11 cellular contexts compared by ENCODE assay signal in the genomic region with DNA sequence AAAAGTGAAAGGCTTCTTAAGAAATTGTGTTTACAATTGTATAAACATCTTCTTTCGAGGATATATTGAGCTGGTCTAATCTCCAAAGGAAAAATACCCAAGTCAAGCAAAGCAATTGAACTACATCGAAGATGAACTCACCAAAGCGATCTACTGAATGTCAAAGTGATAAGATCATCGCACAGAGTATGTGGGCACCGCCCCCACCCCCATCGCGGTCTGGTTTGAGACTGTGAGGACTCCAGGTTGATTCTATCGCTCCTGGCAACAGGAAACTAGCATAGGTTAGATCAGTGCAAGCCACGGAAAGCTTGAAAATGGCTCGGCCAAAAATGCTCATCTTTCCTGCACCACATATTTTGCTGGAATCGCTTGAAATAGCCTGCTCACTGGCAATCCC.
DNase-seq lines count a peak whose midpoint lies in the region; ATAC-seq, FAIRE-seq and TF ChIP-seq lines count a peak whose summit lies in the region.
"Had no signal": no experiment of that assay in that cellular context is flagged by ENCODE, and none has a peak within 500 bp of the region (broad histone marks: within the 10 kb centered on the region; RNA-seq: fewer than 3 reads in every experiment).

No MANE protein-coding gene starts in this region.

- no peak overlapping the region for H3K4me3 Mint-ChIP-seq in astrocyte (ENCODE audit: unreplicated experiment)
- H3K4me3 Mint-ChIP-seq: stimulated activated naive CD8-positive, alpha-beta T cell treated with anti-CD3 and anti-CD28 coated beads, Interleukin-15, Interleukin-2, amounts not matched to agents 100 ng/mL and 50 ng/mL, for 24 hours had no signal

- peaks cover 10% of the 10 kb centered on the region for H3K27me3 ChIP-seq in astrocyte (ENCODE audit: insufficient read depth, low read length)
- H3K27me3 ChIP-seq in upper lobe of left lung: no peaks in the 10 kb centered on the region

- no peak overlapping the region for H3K9ac ChIP-seq in astrocyte (ENCODE audit: low read length)

- H3K9me3 Mint-ChIP-seq in astrocyte (ENCODE audit: unreplicated experiment): no peaks in the 10 kb centered on the region
- H3K9me3 Mint-ChIP-seq: stimulated activated naive CD8-positive, alpha-beta T cell treated with anti-CD3 and anti-CD28 coated beads, Interleukin-15, Interleukin-2, amounts not matched to agents 100 ng/mL and 50 ng/mL, for 24 hours had no signal

- H3K36me3 ChIP-seq in astrocyte (ENCODE audit: insufficient read depth, low read length) (no peaks in the 10 kb centered on the region), upper lobe of left lung (no peaks in the 10 kb centered on the region)

- TF ChIP-seq POLR2A in upper lobe of left lung (IDR thresholded peaks at IDR 0.05): no peak

- WGBS in upper lobe of left lung, 2 donors: 75 to 76% methylated on average over 11 of the region's 11 CpGs

- no peak for FAIRE-seq in astrocyte (lab: Jason Lieb, UNC)

- H3K27me3 Mint-ChIP-seq in astrocyte (ENCODE audit: low read depth, unreplicated experiment): peaks cover 9% of the 10 kb centered on the region

- no peak overlapping the region for H3K4me3 ChIP-seq in astrocyte (ENCODE audit: insufficient read depth, low read depth, low read length)
- no peak overlapping the region for H3K4me3 ChIP-seq in upper lobe of left lung

- no peaks in the 10 kb centered on the region for H3K9me3 ChIP-seq in astrocyte (ENCODE audit: insufficient read depth, low read depth, low read length)
- no peaks in the 10 kb centered on the region for H3K9me3 ChIP-seq in upper lobe of left lung

- ATAC-seq in HG03520 (IDR thresholded peaks at IDR 0.05; ENCODE audit: unreplicated experiment) (no peak), GM19351 (IDR thresholded peaks at IDR 0.05; ENCODE audit: unreplicated experiment) (no peak), upper lobe of left lung (ENCODE audit: low FRiP score in 2 of 2) (no peak)

- no peaks in the 10 kb centered on the region for H4K20me1 ChIP-seq in astrocyte (ENCODE audit: insufficient read depth, low read length)

- H3K4me1 ChIP-seq in astrocyte (ENCODE audit: insufficient read depth, low read length): peaks cover 3% of the 10 kb centered on the region
- peaks cover 5 to 17% (median 8%) of the 10 kb centered on the region in 4 donors for H3K4me1 ChIP-seq in upper lobe of left lung

- no peak for TF ChIP-seq EP300 in upper lobe of left lung (IDR thresholded peaks at IDR 0.05)

- TF ChIP-seq CTCF in astrocyte (IDR thresholded peaks at IDR 0.05; ENCODE audit: insufficient read depth, low read depth, low read length): no peak
- TF ChIP-seq CTCF in upper lobe of left lung (IDR thresholded peaks at IDR 0.05): no peak

- peaks cover 7% of the 10 kb centered on the region for H3K36me3 Mint-ChIP-seq in astrocyte (ENCODE audit: low read depth, unreplicated experiment)

- H3K79me2 ChIP-seq in astrocyte (ENCODE audit: insufficient read depth, low read length): no peaks in the 10 kb centered on the region

- H3K27ac ChIP-seq in astrocyte (ENCODE audit: low read depth, low read length): no peak overlapping the region
- no peak overlapping the region for H3K27ac ChIP-seq in upper lobe of left lung

- peak; percentile 13 for DNase-seq in M059J (ENCODE audit: low read depth)
- peak; percentile 47 for DNase-seq in activated CD8-positive, alpha-beta memory T cell treated with anti-CD3 and anti-CD28 coated beads, Interleukin-2, amount 50 U/mL, for 4 hours
- DNase-seq in astrocyte (ENCODE audit: low read depth): no peak
- DNase-seq in stimulated activated CD4-positive, alpha-beta T cell treated with anti-CD3 and anti-CD28 coated beads, Interleukin-4, amount 100 ng/mL, for 48 hours (ENCODE audit: low read depth in 2 of 2): peak; percentile 61 to 71
- DNase-seq in NCI-H2171 (lab: John Stamatoyannopoulos, UW): no peak
- no peak for DNase-seq in upper lobe of left lung
- DNase-seq: amniotic stem cell, glutamatergic neuron had no signal

- H3K4me2 ChIP-seq in astrocyte (ENCODE audit: low read length): no peak overlapping the region

- peaks cover 32% of the 10 kb centered on the region for H3K4me1 Mint-ChIP-seq in astrocyte (ENCODE audit: low read depth, unreplicated experiment)

- H2AFZ ChIP-seq in astrocyte (ENCODE audit: low read depth, low read length): no peak overlapping the region

- peak overlapping the region; percentile 27 for H3K27ac Mint-ChIP-seq in astrocyte (ENCODE audit: unreplicated experiment)
- H3K27ac Mint-ChIP-seq: stimulated activated naive CD8-positive, alpha-beta T cell treated with anti-CD3 and anti-CD28 coated beads, Interleukin-15, Interleukin-2, amounts not matched to agents 100 ng/mL and 50 ng/mL, for 24 hours had no signal

Comparison
In these comparisons a context has a peak if more than half of its experiments do, and no peak if none do; other contexts are left out.
1. DNase-seq: peak in M059J (single experiment), activated CD8-positive, alpha-beta memory T cell treated with anti-CD3 and anti-CD28 coated beads, Interleukin-2, amount 50 U/mL, for 4 hours (single experiment) and stimulated activated CD4-positive, alpha-beta T cell treated with anti-CD3 and anti-CD28 coated beads, Interleukin-4, amount 100 ng/mL, for 48 hours (2 of 2); none in astrocyte (single experiment), NCI-H2171 (single experiment) and upper lobe of left lung (0 of 2).